33 cellular contexts compared by ENCODE assay signal in genomic region chr14:75431827-75432226, GRCh38. TPM values are rescaled to one million over a fixed set of nuclear protein-coding genes. Genes with fewer than 3 reads are reported as not detected.
DNase-seq lines count a peak whose midpoint lies in the region; ATAC-seq, FAIRE-seq and TF ChIP-seq lines count a peak whose summit lies in the region.
"Had no signal": no experiment of that assay in that cellular context is flagged by ENCODE, and none has a peak within 500 bp of the region (broad histone marks: within the 10 kb centered on the region; RNA-seq: fewer than 3 reads in every experiment).

No MANE protein-coding gene starts in this region.

- CTCF ChIA-PET in A549 (lab: Yijun Ruan, JAX): interaction anchor here (1.0 to 5.8 kb wide), 6 partner anchors 9 to 129 kb away, joined by 3 to 24 read pairs (median 6); no protein-coding TSS in a partner anchor
- CTCF ChIA-PET in CD8-positive, alpha-beta memory T cell (lab: Charles Lee): no interaction called here

- TF ChIP-seq RAD21 in A549 (conservative IDR thresholded peaks at IDR 0.05 in 1 of 2, IDR thresholded peaks at IDR 0.05 in 1 of 2): no peak

- H3K27me3 ChIP-seq in neutrophil (no peaks in the 10 kb centered on the region), MM.1S (replicated peaks; ENCODE audit: insufficient read depth, low read length) (no peaks in the 10 kb centered on the region)
- peaks cover 10% of the 10 kb centered on the region for H3K27me3 ChIP-seq in CD8-positive, alpha-beta memory T cell (ENCODE audit: insufficient read depth, low read length, poor library complexity, severe bottlenecking)
- H3K27me3 ChIP-seq: foreskin keratinocyte, heart right ventricle had no signal

- H3K27ac ChIP-seq in A549: no peak overlapping the region
- H3K27ac ChIP-seq in cingulate gyrus (ENCODE audit: low read depth, low read length): peak overlapping the region; percentile 58
- H3K27ac ChIP-seq in neutrophil: peak overlapping the region; percentile 96
- H3K27ac ChIP-seq in MM.1S (ENCODE audit: low read length): no peak overlapping the region
- H3K27ac ChIP-seq in CD8-positive, alpha-beta memory T cell (ENCODE audit: low read depth, low read length): no peak overlapping the region
- H3K27ac ChIP-seq: foreskin keratinocyte, SK-N-MC had no signal

- H4K20me1 ChIP-seq in MM.1S (ENCODE audit: insufficient read depth, low read length): no peaks in the 10 kb centered on the region

- H3K4me2 ChIP-seq in A549 (peak overlapping the region; percentile 99; the same call in 2 of the 3 replicates), MM.1S (ENCODE audit: low read depth, low read length) (no peak overlapping the region)

- no peaks in the 10 kb centered on the region for H3F3A ChIP-seq in MM.1S (ENCODE audit: insufficient read depth, low read length)

- H3K9ac ChIP-seq in MM.1S (ENCODE audit: low read length): no peak overlapping the region

- no peak for TF ChIP-seq POLR2A in A549 (IDR thresholded peaks at IDR 0.05; ENCODE audit: low read length)

- H3K79me2 ChIP-seq in MM.1S (ENCODE audit: low read length): no peaks in the 10 kb centered on the region

- TF ChIP-seq EP300 in A549 (IDR thresholded peaks at IDR 0.05): no peak

- H3K4me1 ChIP-seq in A549: peaks cover 37% of the 10 kb centered on the region
- H3K4me1 ChIP-seq in neutrophil (ENCODE audit: control insufficient read depth in 1 of 2, insufficient read depth in 1 of 2, low read depth in 1 of 2, low read length in 1 of 2): peaks cover 60 to 69% of the 10 kb centered on the region in 2 experiments
- peaks cover 3% of the 10 kb centered on the region; the same call in 1 of the 2 replicates for H3K4me1 ChIP-seq in MM.1S (ENCODE audit: low read length)
- peaks cover 5% of the 10 kb centered on the region for H3K4me1 ChIP-seq in CD8-positive, alpha-beta memory T cell (ENCODE audit: insufficient read depth, low read length)

- H3K36me3 ChIP-seq in neutrophil (peaks cover 45% of the 10 kb centered on the region), MM.1S (replicated peaks; ENCODE audit: insufficient read depth, low read length) (no peaks in the 10 kb centered on the region)
- H3K36me3 ChIP-seq in CD8-positive, alpha-beta memory T cell (ENCODE audit: insufficient read depth, low read length): no peaks in the 10 kb centered on the region

- H3K9me3 Mint-ChIP-seq in IgD-negative memory B cell: no peaks in the 10 kb centered on the region
- no peaks in the 10 kb centered on the region for H3K9me3 Mint-ChIP-seq in CD8-positive, alpha-beta memory T cell
- H3K9me3 Mint-ChIP-seq: activated naive CD8-positive, alpha-beta T cell treated with anti-CD3 and anti-CD28 coated beads, Interleukin-2, amount 10 ng/mL, durations not matched to agents 7 days and 5 days; activated T-cell treated with anti-CD3 and anti-CD28 coated beads, Interleukin-2, amount 50 U/mL, for 4 hours; CD4-positive, alpha-beta memory T cell; natural killer cell treated with Interleukin-12 subunit alpha and Interleukin-12 subunit beta and Interleukin-15 and Interleukin-18, amount 100 ng/mL, for 72 hours; stimulated activated naive CD8-positive, alpha-beta T cell treated with anti-CD3 and anti-CD28 coated beads, Interleukin-15, Interleukin-2, amounts not matched to agents 100 ng/mL and 50 ng/mL, for 24 hours had no signal

- H3K27ac Mint-ChIP-seq in IgD-negative memory B cell: peak overlapping the region in 2 of 3 donors; percentile 41 to 85
- H3K27ac Mint-ChIP-seq in CD8-positive, alpha-beta memory T cell: no peak overlapping the region
- H3K27ac Mint-ChIP-seq: activated CD8-positive, alpha-beta memory T cell treated with anti-CD3 and anti-CD28 coated beads, Interleukin-2, amount 10 ng/mL, durations not matched to agents 7 days and 5 days; activated naive CD8-positive, alpha-beta T cell treated with anti-CD3 and anti-CD28 coated beads, Interleukin-2, amount 10 ng/mL, durations not matched to agents 7 days and 5 days; CD4-positive, alpha-beta memory T cell; natural killer cell treated with Interleukin-12 subunit alpha and Interleukin-12 subunit beta and Interleukin-15 and Interleukin-18, amount 100 ng/mL, for 72 hours; stimulated activated naive CD8-positive, alpha-beta T cell treated with anti-CD3 and anti-CD28 coated beads, Interleukin-15, Interleukin-2, amounts not matched to agents 100 ng/mL and 50 ng/mL, for 24 hours had no signal

- H3K4me3 ChIP-seq in A549: no peak overlapping the region
- no peak overlapping the region for H3K4me3 ChIP-seq in neutrophil (ENCODE audit: low read depth in 1 of 2, low read length in 1 of 2)
- H3K4me3 ChIP-seq in MM.1S (ENCODE audit: low read length): no peak overlapping the region
- no peak overlapping the region for H3K4me3 ChIP-seq in CD8-positive, alpha-beta memory T cell (ENCODE audit: low read length)
- H3K4me3 ChIP-seq: SK-N-MC, skin epidermis had no signal

- TF ChIP-seq CTCF in A549 (IDR thresholded peaks at IDR 0.05) (no peak), neutrophil (IDR thresholded peaks at IDR 0.05) (no peak), MM.1S (IDR thresholded peaks at IDR 0.05; ENCODE audit: low read length) (no peak)

- H3K4me1 Mint-ChIP-seq in IgD-negative memory B cell: peaks cover 22 to 45% (median 25%) of the 10 kb centered on the region in 3 donors
- H3K4me1 Mint-ChIP-seq in CD8-positive, alpha-beta memory T cell: peaks cover 2 to 18% (median 5%) of the 10 kb centered on the region in 3 donors

- no peaks in the 10 kb centered on the region for H3K9me2 ChIP-seq in MM.1S (replicated peaks; ENCODE audit: insufficient read depth, low read length)

- peak overlapping the region in 1 of 4 donors; percentile 82 for H3K4me3 Mint-ChIP-seq in IgD-negative memory B cell
- H3K4me3 Mint-ChIP-seq in CD8-positive, alpha-beta memory T cell: no peak overlapping the region
- H3K4me3 Mint-ChIP-seq: activated CD8-positive, alpha-beta memory T cell treated with anti-CD3 and anti-CD28 coated beads, Interleukin-2, amount 10 ng/mL, durations not matched to agents 7 days and 5 days; activated naive CD8-positive, alpha-beta T cell treated with anti-CD3 and anti-CD28 coated beads, Interleukin-2, amount 10 ng/mL, durations not matched to agents 7 days and 5 days; activated T-cell treated with anti-CD3 and anti-CD28 coated beads, Interleukin-2, amount 50 U/mL, for 4 hours; CD4-positive, alpha-beta memory T cell; natural killer cell treated with Interleukin-12 subunit alpha and Interleukin-12 subunit beta and Interleukin-15 and Interleukin-18, amount 100 ng/mL, for 72 hours; stimulated activated naive CD8-positive, alpha-beta T cell treated with anti-CD3 and anti-CD28 coated beads, Interleukin-15, Interleukin-2, amounts not matched to agents 100 ng/mL and 50 ng/mL, for 24 hours had no signal

- no peak for ATAC-seq in A549
- ATAC-seq: activated CD8-positive, alpha-beta memory T cell treated with anti-CD3 and anti-CD28 coated beads, Interleukin-2, amount 10 ng/mL, durations not matched to agents 7 days and 5 days; activated T-cell treated with anti-CD3 and anti-CD28 coated beads, Interleukin-2, amount 50 U/mL, for 4 hours; esophagus mucosa; foreskin keratinocyte; heart right ventricle; natural killer cell treated with Interleukin-12 subunit alpha and Interleukin-12 subunit beta and Interleukin-15 and Interleukin-18, amount 100 ng/mL, for 72 hours had no signal

- H3K36me3 Mint-ChIP-seq in IgD-negative memory B cell: peaks cover 9% of the 10 kb centered on the region
- H3K36me3 Mint-ChIP-seq in CD8-positive, alpha-beta memory T cell: no peaks in the 10 kb centered on the region
- H3K36me3 Mint-ChIP-seq: activated CD8-positive, alpha-beta memory T cell treated with anti-CD3 and anti-CD28 coated beads, Interleukin-2, amount 10 ng/mL, durations not matched to agents 7 days and 5 days; CD4-positive, alpha-beta memory T cell; natural killer cell treated with Interleukin-12 subunit alpha and Interleukin-12 subunit beta and Interleukin-15 and Interleukin-18, amount 100 ng/mL, for 72 hours had no signal

- no peak overlapping the region for H2AFZ ChIP-seq in MM.1S (ENCODE audit: low read length)

- no peak for DNase-seq in A549 (ENCODE audit: low read depth in 1 of 2, low spot score in 1 of 2)
- no peak for DNase-seq in MM.1S
- no peak for DNase-seq in NCI-H1105 (lab: John Stamatoyannopoulos, UW)
- no peak for DNase-seq in NCI-H2227 treated with DMSO at 0.1 percent for 48 hours (lab: John Stamatoyannopoulos, UW)
- no peak for DNase-seq in CD8-positive, alpha-beta memory T cell
- DNase-seq: activated CD4-positive, alpha-beta T cell treated with anti-CD3 and anti-CD28 coated beads, Interleukin-2, amount 50 U/mL, for 4 hours; activated CD4-positive, CD25-positive, alpha-beta regulatory T cell; activated CD8-positive, alpha-beta memory T cell treated with anti-CD3 and anti-CD28 coated beads, Interleukin-2, amount 10 ng/mL, durations not matched to agents 7 days and 5 days; activated gamma-delta T cell; activated naive CD8-positive, alpha-beta T cell treated with anti-CD3 and anti-CD28 coated beads, Interleukin-2, amount 10 ng/mL, durations not matched to agents 7 days and 5 days; activated T-cell treated with anti-CD3 and anti-CD28 coated beads, Interleukin-2, amount 50 U/mL, for 4 hours; caudate nucleus; CD4-positive, alpha-beta memory T cell; dermis blood vessel endothelial cell; foreskin keratinocyte; heart right ventricle; NCI-H1092; NCI-H1694 treated with DMSO at 0.1 percent for 48 hours; NCI-H510A; OCI-M1; stimulated activated CD4-positive, alpha-beta T cell treated with anti-CD3 and anti-CD28 coated beads, Interleukin-2, amount 100 ng/mL, for 24 hours had no signal

- POLR2A ChIA-PET in A549 (lab: Yijun Ruan, JAX): no interaction called here
- POLR2A ChIA-PET in CD8-positive, alpha-beta memory T cell (lab: Charles Lee): no interaction called here

- peaks cover 1% of the 10 kb centered on the region for H3K27me3 Mint-ChIP-seq in IgD-negative memory B cell
- H3K27me3 Mint-ChIP-seq in CD8-positive, alpha-beta memory T cell: peaks cover 20 to 33% of the 10 kb centered on the region in 2 donors

- no peak for FAIRE-seq in A549 (lab: Jason Lieb, UNC)
- FAIRE-seq: A204.1, GM18507, H54, TTC549 had no signal

- WGBS in A549 (ENCODE audit: missing lambda C conversion rate): 90% methylated on average over 4 of the region's 4 CpGs

- H3K9me3 ChIP-seq in A549: no peaks in the 10 kb centered on the region
- no peaks in the 10 kb centered on the region for H3K9me3 ChIP-seq in neutrophil
- no peaks in the 10 kb centered on the region for H3K9me3 ChIP-seq in MM.1S (replicated peaks; ENCODE audit: insufficient read depth, low read length)
- no peaks in the 10 kb centered on the region for H3K9me3 ChIP-seq in CD8-positive, alpha-beta memory T cell (ENCODE audit: low read length)
- H3K9me3 ChIP-seq: heart right ventricle had no signal

TF ChIP-seq in A549, 52 proteins besides CTCF, POLR2A, EP300 and RAD21:
- no peak for TF ChIP-seq JUN (IDR thresholded peaks at IDR 0.05)
- TF ChIP-seq ZFP36 (IDR thresholded peaks at IDR 0.05; ENCODE audit: borderline replicate concordance, partially characterized antibody): peak; percentile 14

RNA-seq across cellular contexts. Expression of gene JDP2, which starts 4.0 kb away (rescaled TPM):
- polyA plus RNA-seq in A549 (2011; rRNA removed) (17.2 and 31.2 TPM in 2 replicates), A549 (2017; fragmentation: RNase III; extraction: RNeasy Plus Mini Kit Qiagen cat#74134 plus additional on column Dnase treatment) (22.4 to 25.4 TPM (median 23.2 TPM) in 3 replicates), IgD-negative memory B cell (14.9 TPM)
- polyA plus RNA-seq in A549 (2012; cell fraction: cytosol; rRNA removed): 36.1 and 38.3 TPM in 2 replicates
- polyA plus RNA-seq in A549 (2012; cell fraction: nucleus; rRNA removed): 25.5 and 27.7 TPM in 2 replicates
- 15.0 and 24.1 TPM in 2 replicates for polyA minus RNA-seq in A549 (2011; rRNA and poly(A)+ RNA removed)
- total RNA-seq in CD8-positive, alpha-beta memory T cell: under 1 TPM; 0.24 to 0.53 TPM
- not detected for polyA plus RNA-seq in CD8-positive, alpha-beta memory T cell

Comparison
In these comparisons a context has a peak if more than half of its experiments do, and no peak if none do; other contexts are left out.
1. H3K27ac ChIP-seq: peak in cingulate gyrus (single experiment) and neutrophil (single experiment); none in A549 (0 of 2), MM.1S (single experiment) and CD8-positive, alpha-beta memory T cell (single experiment).
2. H3K27ac Mint-ChIP-seq: peak in IgD-negative memory B cell (2 of 3); none in CD8-positive, alpha-beta memory T cell (0 of 8).
3. RNA of gene JDP2, which starts 4.0 kb away (polyA plus RNA-seq): 17.2 to 38.3 TPM in A549 and 14.9 TPM in IgD-negative memory B cell (single experiment); not detected in CD8-positive, alpha-beta memory T cell (single experiment); every median in the first group is over 10 times any median in the second.